23 cellular contexts compared by ENCODE assay signal in genomic region chr2:75379811-75380210, GRCh38.
"Had no signal": no experiment of that assay in that cellular context is flagged by ENCODE, and none has a peak within 500 bp of the region (broad histone marks: within the 10 kb centered on the region; RNA-seq: fewer than 3 reads in every experiment).

No MANE protein-coding gene starts in this region.

- H3K4me1 Mint-ChIP-seq: activated CD4-positive, alpha-beta memory T cell treated with anti-CD3 and anti-CD28 coated beads, Interleukin-2, amount 10 ng/mL, durations not matched to agents 7 days and 5 days; activated CD4-positive, alpha-beta T cell treated with anti-CD3 and anti-CD28 coated beads for 36 hours; activated naive CD8-positive, alpha-beta T cell treated with anti-CD3 and anti-CD28 coated beads, Interleukin-2, amount 10 ng/mL, durations not matched to agents 7 days and 5 days had no signal

- H3K36me3 Mint-ChIP-seq: activated naive CD8-positive, alpha-beta T cell treated with anti-CD3 and anti-CD28 coated beads, Interleukin-2, amount 10 ng/mL, durations not matched to agents 7 days and 5 days had no signal

- H3K9me3 ChIP-seq: adrenal gland, Peyer's patch had no signal

- H3K9me3 Mint-ChIP-seq: activated CD4-positive, alpha-beta memory T cell treated with anti-CD3 and anti-CD28 coated beads, Interleukin-2, amount 10 ng/mL, durations not matched to agents 7 days and 5 days; activated T-cell treated with anti-CD3 and anti-CD28 coated beads, Interleukin-2, amount 50 U/mL, for 72 hours; activated T-helper 2 cell treated with anti-CD3 and anti-CD28 coated beads, Interferon-gamma antibody, Interleukin-2, Interleukin-4, amounts not matched to agents 10 μg/mL and 5 μg/mL and 100 μg/mL, durations not matched to agents 14 hours and 24 hours and 36 hours had no signal

- DNase-seq: activated CD4-positive, alpha-beta memory T cell treated with anti-CD3 and anti-CD28 coated beads, Interleukin-2, amount 10 ng/mL, durations not matched to agents 7 days and 5 days; activated CD4-positive, alpha-beta T cell treated with anti-CD3 and anti-CD28 coated beads for 36 hours; activated CD4-positive, alpha-beta T cell treated with anti-CD3 and anti-CD28 coated beads, Interleukin-2, amount 50 U/mL, for 1 hour; activated naive CD4-positive, alpha-beta T cell treated with anti-CD3 and anti-CD28 coated beads, Interleukin-2, amount 50 U/mL, for 16 hours; activated naive CD8-positive, alpha-beta T cell treated with anti-CD3 and anti-CD28 coated beads, Interleukin-2, amount 10 ng/mL, durations not matched to agents 7 days and 5 days; activated T-cell treated with anti-CD3 and anti-CD28 coated beads, Interleukin-2, amount 50 U/mL, for 72 hours; adrenal gland; anterior cingulate cortex; central memory CD4-positive, alpha-beta T cell; Kasumi-1; KBM-7; NCI-H1048; NCI-H146; NCI-H1930; NCI-H2107; NCI-H226; NCI-H526; NCI-H774; NK-92 treated with Interleukin-12 subunit alpha and Interleukin-12 subunit beta, amount 100 ng/mL, for 24 hours; Peyer's patch; SHP77 treated with DMSO at 0.1 percent for 48 hours had no signal

- H3K4me3 ChIP-seq: adrenal gland, Peyer's patch had no signal

- H3K27ac ChIP-seq: adrenal gland, Peyer's patch, VCaP had no signal

- H3K4me1 ChIP-seq: adrenal gland, Peyer's patch had no signal

- H3K27me3 Mint-ChIP-seq: activated CD4-positive, alpha-beta memory T cell treated with anti-CD3 and anti-CD28 coated beads, Interleukin-2, amount 10 ng/mL, durations not matched to agents 7 days and 5 days; activated CD4-positive, alpha-beta T cell treated with anti-CD3 and anti-CD28 coated beads for 36 hours; activated naive CD8-positive, alpha-beta T cell treated with anti-CD3 and anti-CD28 coated beads, Interleukin-2, amount 10 ng/mL, durations not matched to agents 7 days and 5 days had no signal

- H3K4me3 Mint-ChIP-seq: activated CD4-positive, alpha-beta memory T cell treated with anti-CD3 and anti-CD28 coated beads, Interleukin-2, amount 10 ng/mL, durations not matched to agents 7 days and 5 days; activated CD4-positive, alpha-beta T cell treated with anti-CD3 and anti-CD28 coated beads for 36 hours; activated naive CD8-positive, alpha-beta T cell treated with anti-CD3 and anti-CD28 coated beads, Interleukin-2, amount 10 ng/mL, durations not matched to agents 7 days and 5 days; activated T-cell treated with anti-CD3 and anti-CD28 coated beads, Interleukin-2, amount 50 U/mL, for 72 hours had no signal

- H3K27me3 ChIP-seq: adrenal gland, Peyer's patch had no signal

- H3K27ac Mint-ChIP-seq: activated CD4-positive, alpha-beta memory T cell treated with anti-CD3 and anti-CD28 coated beads, Interleukin-2, amount 10 ng/mL, durations not matched to agents 7 days and 5 days; activated CD4-positive, alpha-beta T cell treated with anti-CD3 and anti-CD28 coated beads for 36 hours; activated naive CD8-positive, alpha-beta T cell treated with anti-CD3 and anti-CD28 coated beads, Interleukin-2, amount 10 ng/mL, durations not matched to agents 7 days and 5 days; activated T-cell treated with anti-CD3 and anti-CD28 coated beads, Interleukin-2, amount 50 U/mL, for 72 hours; activated T-helper 2 cell treated with anti-CD3 and anti-CD28 coated beads, Interferon-gamma antibody, Interleukin-2, Interleukin-4, amounts not matched to agents 10 μg/mL and 5 μg/mL and 100 μg/mL, durations not matched to agents 14 hours and 24 hours and 36 hours had no signal

- ATAC-seq: activated CD4-positive, alpha-beta T cell treated with anti-CD3 and anti-CD28 coated beads for 36 hours; activated T-cell treated with anti-CD3 and anti-CD28 coated beads, Interleukin-2, amount 50 U/mL, for 72 hours had no signal

- H3K36me3 ChIP-seq: adrenal gland, Peyer's patch had no signal
